Comparison of ENCODE assay signal across 26 cellular contexts in the genomic region with DNA sequence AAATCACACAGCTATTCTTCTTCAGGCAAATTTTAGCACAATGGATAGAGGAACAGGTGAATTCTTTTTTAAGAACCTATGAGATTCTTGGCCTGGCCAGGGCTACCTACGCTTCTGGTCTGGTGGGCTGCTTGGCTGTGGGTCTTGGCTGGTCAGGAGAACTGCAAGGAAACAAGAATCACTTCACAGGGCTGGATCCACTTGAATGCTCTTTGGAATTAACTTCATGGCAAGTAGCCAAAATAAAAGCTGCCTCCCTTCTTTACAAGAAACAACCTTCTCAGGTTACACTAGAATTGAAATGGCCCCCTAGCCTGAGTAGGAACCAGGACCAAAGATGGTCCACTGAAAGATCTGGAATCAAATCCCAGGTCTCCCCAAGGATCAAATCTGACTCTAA.
DNase-seq lines count a peak whose midpoint lies in the region; ATAC-seq and TF ChIP-seq lines count a peak whose summit lies in the region.
"Had no signal": no experiment of that assay in that cellular context is flagged by ENCODE, and none has a peak within 500 bp of the region (broad histone marks: within the 10 kb centered on the region; RNA-seq: fewer than 3 reads in every experiment).

No MANE protein-coding gene starts in this region.

- POLR2A ChIA-PET in A673 (lab: Charles Lee; ENCODE audit: low non-redundant PET), result interaction anchor here (0.6 kb wide), 1 partner anchor 1148 kb away, joined by 3 read pairs; no protein-coding TSS in a partner anchor

- H3K4me1 ChIP-seq in A673 (ENCODE audit: insufficient read depth, low read length, poor library complexity, severe bottlenecking), result peaks cover 18% of the 10 kb centered on the region
- H3K4me1 ChIP-seq: vagina had no signal

- TF ChIP-seq EP300 in Ishikawa (IDR thresholded peaks at IDR 0.05; ENCODE audit: borderline replicate concordance), result peak; percentile 62; the same call in 1 of the 2 replicates

- TF ChIP-seq CTCF in A673 (conservative IDR thresholded peaks at IDR 0.05; ENCODE audit: low read depth, low read length) (no peak), fibroblast of pulmonary artery (IDR thresholded peaks at IDR 0.05; ENCODE audit: low read length, missing control alignments) (no peak)

- no peaks in the 10 kb centered on the region for H3K9me3 ChIP-seq in A673 (ENCODE audit: low read depth, low read length, poor library complexity, severe bottlenecking)
- H3K9me3 ChIP-seq: thoracic aorta, vagina had no signal

- H3K4me3 ChIP-seq in A673 (ENCODE audit: low read depth, low read length, poor library complexity, severe bottlenecking) (no peak overlapping the region), fibroblast of pulmonary artery (replicated peaks; ENCODE audit: low read depth, low read length) (no peak overlapping the region)
- H3K4me3 ChIP-seq: dorsolateral prefrontal cortex, thoracic aorta, vagina had no signal

- no peaks in the 10 kb centered on the region for H3K36me3 ChIP-seq in A673 (ENCODE audit: insufficient read depth, low read length, poor library complexity, severe bottlenecking)
- H3K36me3 ChIP-seq: thoracic aorta, vagina had no signal

- intact Hi-C loops in A673 (cut with micrococcal nuclease; ENCODE audit: unreplicated experiment), result no loop called here

- no peaks in the 10 kb centered on the region for H3K27me3 ChIP-seq in A673 (replicated peaks; ENCODE audit: insufficient read depth, low read depth, low read length, poor library complexity)
- H3K27me3 ChIP-seq: vagina had no signal

- DNase-seq in A673 (ENCODE audit: low spot score) (peak; percentile 65), fibroblast of pulmonary artery (ENCODE audit: low read depth) (peak; percentile 4), myocyte (ENCODE audit: low read depth) (peak; percentile 38), SHP77 (lab: John Stamatoyannopoulos, UW) (no peak), HuH-7.5 (ENCODE audit: low spot score) (no peak)
- DNase-seq in stimulated activated naive CD8-positive, alpha-beta T cell treated with anti-CD3 and anti-CD28 coated beads, Interleukin-15, Interleukin-2, amounts not matched to agents 100 U/mL and 50 U/mL, for 24 hours, result no peak
- DNase-seq: activated CD4-positive, alpha-beta T cell treated with anti-CD3 and anti-CD28 coated beads, Interleukin-2, amount 10 ng/mL, durations not matched to agents 24 days and 14 days; activated gamma-delta T cell; activated T-cell treated with anti-CD3 and anti-CD28 coated beads, Interleukin-2, amount 50 U/mL, for 24 hours; CD8-positive, alpha-beta memory T cell; cerebellar nuclear complex; DMS79; dorsolateral prefrontal cortex; GDM1; glutamatergic neuron; mammary epithelial cell; NCI-H1436; NCI-H510A treated with DMSO at 0.1 percent for 48 hours; SHP77 treated with DMSO at 0.1 percent for 48 hours; stimulated activated CD4-positive, alpha-beta T cell treated with anti-CD3 and anti-CD28 coated beads, Interleukin-15, amount 100 ng/mL, for 24 hours; stimulated activated naive CD4-positive, alpha-beta T cell treated with Interleukin-2 at 50 U/mL for 16 hours; T-helper 9 cell had no signal

- no peak for ATAC-seq in HG03280 (IDR thresholded peaks at IDR 0.05; ENCODE audit: unreplicated experiment)
- ATAC-seq in stimulated activated naive CD8-positive, alpha-beta T cell treated with anti-CD3 and anti-CD28 coated beads, Interleukin-15, Interleukin-2, amounts not matched to agents 100 U/mL and 50 U/mL, for 24 hours, result no peak

- no TSS peak for BruUV-seq in A673 (replicated peaks; lab: Mats Ljungman, UMichigan)

- no peak for TF ChIP-seq RAD21 in Ishikawa (IDR thresholded peaks at IDR 0.05; ENCODE audit: low read depth)

- no peak overlapping the region for H3K27ac ChIP-seq in A673 (ENCODE audit: low read depth, low read length, poor library complexity, severe bottlenecking)
- H3K27ac ChIP-seq: dorsolateral prefrontal cortex, thoracic aorta, vagina had no signal

- CTCF ChIA-PET in A673 (lab: Charles Lee), result no interaction called here

TF ChIP-seq in Ishikawa, 13 proteins besides CTCF, POLR2A, EP300 and RAD21:
- TF ChIP-seq, protein P1, sequence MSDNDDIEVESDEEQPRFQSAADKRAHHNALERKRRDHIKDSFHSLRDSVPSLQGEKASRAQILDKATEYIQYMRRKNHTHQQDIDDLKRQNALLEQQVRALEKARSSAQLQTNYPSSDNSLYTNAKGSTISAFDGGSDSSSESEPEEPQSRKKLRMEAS (IDR thresholded peaks at IDR 0.05), result 0 out of 2 replicates have a peak, but pooled peaks have one; percentile 40
- TF ChIP-seq EGR1 (IDR thresholded peaks at IDR 0.05) (no peak), CEBPB (IDR thresholded peaks at IDR 0.05) (no peak), FOXM1 (IDR thresholded peaks at IDR 0.05; ENCODE audit: borderline replicate concordance, low read depth) (peak; percentile 42; the same call in 1 of the 2 replicates), TCF12 (IDR thresholded peaks at IDR 0.05; ENCODE audit: low read depth) (peak; percentile 59), TEAD4 (IDR thresholded peaks at IDR 0.05) (peak; percentile 39), ZBTB7A (IDR thresholded peaks at IDR 0.05; ENCODE audit: low read depth) (peak; percentile 72; the same call in 1 of the 2 replicates), NFIC (IDR thresholded peaks at IDR 0.05) (peak; percentile 91), CREB1 (IDR thresholded peaks at IDR 0.05; ENCODE audit: low read depth) (no peak), YY1 (IDR thresholded peaks at IDR 0.05; ENCODE audit: low read depth) (peak; percentile 66; the same call in 1 of the 2 replicates)
- TF ChIP-seq, protein P2, sequence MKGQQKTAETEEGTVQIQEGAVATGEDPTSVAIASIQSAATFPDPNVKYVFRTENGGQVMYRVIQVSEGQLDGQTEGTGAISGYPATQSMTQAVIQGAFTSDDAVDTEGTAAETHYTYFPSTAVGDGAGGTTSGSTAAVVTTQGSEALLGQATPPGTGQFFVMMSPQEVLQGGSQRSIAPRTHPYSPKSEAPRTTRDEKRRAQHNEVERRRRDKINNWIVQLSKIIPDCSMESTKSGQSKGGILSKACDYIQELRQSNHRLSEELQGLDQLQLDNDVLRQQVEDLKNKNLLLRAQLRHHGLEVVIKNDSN (IDR thresholded peaks at IDR 0.05), result no peak
- TF ChIP-seq, protein P3, sequence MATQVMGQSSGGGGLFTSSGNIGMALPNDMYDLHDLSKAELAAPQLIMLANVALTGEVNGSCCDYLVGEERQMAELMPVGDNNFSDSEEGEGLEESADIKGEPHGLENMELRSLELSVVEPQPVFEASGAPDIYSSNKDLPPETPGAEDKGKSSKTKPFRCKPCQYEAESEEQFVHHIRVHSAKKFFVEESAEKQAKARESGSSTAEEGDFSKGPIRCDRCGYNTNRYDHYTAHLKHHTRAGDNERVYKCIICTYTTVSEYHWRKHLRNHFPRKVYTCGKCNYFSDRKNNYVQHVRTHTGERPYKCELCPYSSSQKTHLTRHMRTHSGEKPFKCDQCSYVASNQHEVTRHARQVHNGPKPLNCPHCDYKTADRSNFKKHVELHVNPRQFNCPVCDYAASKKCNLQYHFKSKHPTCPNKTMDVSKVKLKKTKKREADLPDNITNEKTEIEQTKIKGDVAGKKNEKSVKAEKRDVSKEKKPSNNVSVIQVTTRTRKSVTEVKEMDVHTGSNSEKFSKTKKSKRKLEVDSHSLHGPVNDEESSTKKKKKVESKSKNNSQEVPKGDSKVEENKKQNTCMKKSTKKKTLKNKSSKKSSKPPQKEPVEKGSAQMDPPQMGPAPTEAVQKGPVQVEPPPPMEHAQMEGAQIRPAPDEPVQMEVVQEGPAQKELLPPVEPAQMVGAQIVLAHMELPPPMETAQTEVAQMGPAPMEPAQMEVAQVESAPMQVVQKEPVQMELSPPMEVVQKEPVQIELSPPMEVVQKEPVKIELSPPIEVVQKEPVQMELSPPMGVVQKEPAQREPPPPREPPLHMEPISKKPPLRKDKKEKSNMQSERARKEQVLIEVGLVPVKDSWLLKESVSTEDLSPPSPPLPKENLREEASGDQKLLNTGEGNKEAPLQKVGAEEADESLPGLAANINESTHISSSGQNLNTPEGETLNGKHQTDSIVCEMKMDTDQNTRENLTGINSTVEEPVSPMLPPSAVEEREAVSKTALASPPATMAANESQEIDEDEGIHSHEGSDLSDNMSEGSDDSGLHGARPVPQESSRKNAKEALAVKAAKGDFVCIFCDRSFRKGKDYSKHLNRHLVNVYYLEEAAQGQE (IDR thresholded peaks at IDR 0.05; ENCODE audit: low read depth), result peak; percentile 47; the same call in 1 of the 2 replicates

Comparison
In these comparisons a context has a peak if more than half of its experiments do, and no peak if none do; other contexts are left out.
1. DNase-seq: peak in A673 (single experiment), fibroblast of pulmonary artery (single experiment) and myocyte (single experiment); none in SHP77 (0 of 2), HuH-7.5 (single experiment) and stimulated activated naive CD8-positive, alpha-beta T cell treated with anti-CD3 and anti-CD28 coated beads, Interleukin-15, Interleukin-2, amounts not matched to agents 100 U/mL and 50 U/mL, for 24 hours (single experiment).